ENCODE assay signal across 8 cellular contexts in genomic region chr2:191625016-191625415, GRCh38. TPM values are rescaled to one million over a fixed set of nuclear protein-coding genes. Genes with fewer than 3 reads are reported as not detected.
DNase-seq lines count a peak whose midpoint lies in the region; ATAC-seq, FAIRE-seq and TF ChIP-seq lines count a peak whose summit lies in the region.

No MANE protein-coding gene starts in this region.

- H3K36me3 ChIP-seq in endothelial cell of umbilical vein (ENCODE audit: control insufficient read depth in 2 of 2, extremely low read depth in 1 of 2, insufficient read depth in 2 of 2, low read length in 2 of 2), result no peaks in the 10 kb centered on the region

- peaks cover 2% of the 10 kb centered on the region for H3K27me3 Mint-ChIP-seq in T-helper 2 cell treated with Interferon-gamma antibody and Interleukin-4, amounts not matched to agents 5 μg/mL and 100 μg/mL, for 36 hours (ENCODE audit: low read depth)

- TF ChIP-seq POLR2A in endothelial cell of umbilical vein (IDR thresholded peaks at IDR 0.05; ENCODE audit: low read depth, low read length), result no peak

- dilution Hi-C loops in endothelial cell of umbilical vein (cut with MboI; ENCODE audit: extremely low pct_ligation_motif_present, low sequenced_read_pairs), result no loop called here

- H3K9me3 Mint-ChIP-seq in T-helper 2 cell treated with Interferon-gamma antibody and Interleukin-4, amounts not matched to agents 5 μg/mL and 100 μg/mL, for 36 hours, result peaks cover 6% of the 10 kb centered on the region

- H3K4me2 ChIP-seq in endothelial cell of umbilical vein (ENCODE audit: insufficient read depth, low read length), result no peak overlapping the region

- H3K4me3 Mint-ChIP-seq in T-helper 2 cell treated with Interferon-gamma antibody and Interleukin-4, amounts not matched to agents 5 μg/mL and 100 μg/mL, for 36 hours, result peak overlapping the region; percentile 25

- POLR2A ChIA-PET in endothelial cell of umbilical vein (lab: Charles Lee), result interaction anchor here (1.1 kb wide), 1 partner anchor 53 kb away, joined by 5 read pairs; the partner anchor contains the start of gene NABP1

- H3K27ac Mint-ChIP-seq in T-helper 2 cell treated with Interferon-gamma antibody and Interleukin-4, amounts not matched to agents 5 μg/mL and 100 μg/mL, for 36 hours, result peak overlapping the region; percentile 62

- peak overlapping the region; percentile 2 for H3K27ac ChIP-seq in endothelial cell of umbilical vein (ENCODE audit: insufficient read depth, low read depth, low read length)
- no peak overlapping the region for H3K27ac ChIP-seq in substantia nigra (ENCODE audit: low read depth, low read length, poor library complexity, severe bottlenecking)

- no TSS peak for BruUV-seq in endothelial cell of umbilical vein (replicated peaks; lab: Mats Ljungman, UMichigan)

- H3K4me1 ChIP-seq in endothelial cell of umbilical vein (ENCODE audit: control insufficient read depth, extremely low read depth, insufficient read depth, low read length), result peaks cover 13% of the 10 kb centered on the region

- H3K9me1 ChIP-seq in endothelial cell of umbilical vein (replicated peaks; ENCODE audit: control insufficient read depth, extremely low read depth, insufficient read depth, low read length), result no peaks in the 10 kb centered on the region

- peak overlapping the region; percentile 61 for H2AFZ ChIP-seq in endothelial cell of umbilical vein (ENCODE audit: low read depth, low read length)

- H3K79me2 ChIP-seq in endothelial cell of umbilical vein (ENCODE audit: control insufficient read depth, insufficient read depth, low read length), result no peaks in the 10 kb centered on the region

- CTCF ChIA-PET in endothelial cell of umbilical vein (lab: Charles Lee), result interaction anchor here (1.1 to 3.0 kb wide), 3 partner anchors 13 to 25 kb away, joined by 3 to 10 read pairs (median 3); no protein-coding TSS in a partner anchor

- FAIRE-seq in endothelial cell of umbilical vein (lab: Jason Lieb, UNC), result no peak

- ATAC-seq in GM18868 (IDR thresholded peaks at IDR 0.05; ENCODE audit: unreplicated experiment) (peak; percentile 52), HG03175 (IDR thresholded peaks at IDR 0.05; ENCODE audit: unreplicated experiment) (peak; percentile 52)

- H3K9me3 ChIP-seq in endothelial cell of umbilical vein (replicated peaks; ENCODE audit: control insufficient read depth, insufficient read depth, low read length), result no peaks in the 10 kb centered on the region

- H3K4me3 ChIP-seq in endothelial cell of umbilical vein (replicated peaks in 1 of 3; ENCODE audit: insufficient read depth in 1 of 3, low read depth in 1 of 3, low read length in 3 of 3), result no peak overlapping the region

- TF ChIP-seq CTCF in endothelial cell of umbilical vein (IDR thresholded peaks at IDR 0.05; ENCODE audit: extremely low read depth in 1 of 2, insufficient read depth in 1 of 2, low read depth in 1 of 2, low read length in 2 of 2), result no peak

- intact Hi-C loops in endothelial cell of umbilical vein (cut with micrococcal nuclease), result loop anchor here (1.0 kb wide), 2 partner anchors 12 to 52 kb away; no protein-coding TSS in a partner anchor

- H4K20me1 ChIP-seq in endothelial cell of umbilical vein (replicated peaks; ENCODE audit: control insufficient read depth, extremely low read depth, insufficient read depth, low read length), result no peaks in the 10 kb centered on the region

- H3K9ac ChIP-seq in endothelial cell of umbilical vein (replicated peaks; ENCODE audit: extremely low read depth, insufficient read depth, low read length), result no peak overlapping the region

- DNase-seq in T-helper 2 cell treated with Interferon-gamma antibody and Interleukin-4, amounts not matched to agents 5 μg/mL and 100 μg/mL, for 36 hours (ENCODE audit: low spot score), result no peak
- peak; percentile 51 for DNase-seq in endothelial cell of umbilical vein (ENCODE audit: low read depth, low spot score)
- no peak for DNase-seq in NCI-H2196 (lab: John Stamatoyannopoulos, UW; ENCODE audit: unreplicated experiment)
- DNase-seq in NCI-H526 treated with DMSO at 0.1 percent for 48 hours (lab: John Stamatoyannopoulos, UW), result no peak
- DNase-seq in NCI-H526 (lab: John Stamatoyannopoulos, UW), result no peak
- no peak for DNase-seq in substantia nigra (lab: John Stamatoyannopoulos, UW)

- H3K36me3 Mint-ChIP-seq in T-helper 2 cell treated with Interferon-gamma antibody and Interleukin-4, amounts not matched to agents 5 μg/mL and 100 μg/mL, for 36 hours (ENCODE audit: low read depth), result peaks cover 5% of the 10 kb centered on the region

- peaks cover 40% of the 10 kb centered on the region for H3K4me1 Mint-ChIP-seq in T-helper 2 cell treated with Interferon-gamma antibody and Interleukin-4, amounts not matched to agents 5 μg/mL and 100 μg/mL, for 36 hours (ENCODE audit: low read depth)

- H3K27me3 ChIP-seq in endothelial cell of umbilical vein (ENCODE audit: control insufficient read depth in 2 of 2, insufficient read depth in 2 of 2, low read length in 2 of 2), result no peaks in the 10 kb centered on the region

TF ChIP-seq in endothelial cell of umbilical vein, 7 proteins besides CTCF, POLR2A, EP300 and RAD21:
- TF ChIP-seq MYC (IDR thresholded peaks at IDR 0.05; ENCODE audit: low read depth, low read length) (no peak), POLR2AphosphoS5 (IDR thresholded peaks at IDR 0.05; ENCODE audit: insufficient read depth, low read depth, low read length) (peak; percentile 24), EZH2 (IDR thresholded peaks at IDR 0.05; ENCODE audit: borderline replicate concordance, low read depth, low read length, severe bottlenecking) (no peak), JUN (IDR thresholded peaks at IDR 0.05; ENCODE audit: borderline replicate concordance, insufficient read depth, insufficient read length, low read depth) (peak; percentile 66)

RNA-seq across cellular contexts. Expression of gene NABP1, which starts 52.9 kb away (rescaled TPM):
- 42.4 and 47.6 TPM in 2 replicates for total RNA-seq in endothelial cell of umbilical vein
- polyA plus RNA-seq in endothelial cell of umbilical vein, result 9.1 and 14.7 TPM in 2 replicates
- polyA plus RNA-seq in endothelial cell of umbilical vein (2011; cell fraction: cytosol; rRNA removed), result 4.4 and 6.3 TPM in 2 replicates
- polyA plus RNA-seq in endothelial cell of umbilical vein (2011; cell fraction: nucleus; rRNA removed), result 98.7 and 150 TPM in 2 replicates
- polyA plus RNA-seq in endothelial cell of umbilical vein (2012), result 34.6 and 55.6 TPM in 2 replicates
- polyA minus RNA-seq in endothelial cell of umbilical vein, result 31.0 and 38.3 TPM in 2 replicates
- polyA minus RNA-seq in endothelial cell of umbilical vein (2011; cell fraction: cytosol; rRNA and poly(A)+ RNA removed), result 9.1 TPM
- 136 and 161 TPM in 2 replicates for polyA minus RNA-seq in endothelial cell of umbilical vein (2011; cell fraction: nucleus; rRNA and poly(A)+ RNA removed)
